In the genomic region with DNA sequence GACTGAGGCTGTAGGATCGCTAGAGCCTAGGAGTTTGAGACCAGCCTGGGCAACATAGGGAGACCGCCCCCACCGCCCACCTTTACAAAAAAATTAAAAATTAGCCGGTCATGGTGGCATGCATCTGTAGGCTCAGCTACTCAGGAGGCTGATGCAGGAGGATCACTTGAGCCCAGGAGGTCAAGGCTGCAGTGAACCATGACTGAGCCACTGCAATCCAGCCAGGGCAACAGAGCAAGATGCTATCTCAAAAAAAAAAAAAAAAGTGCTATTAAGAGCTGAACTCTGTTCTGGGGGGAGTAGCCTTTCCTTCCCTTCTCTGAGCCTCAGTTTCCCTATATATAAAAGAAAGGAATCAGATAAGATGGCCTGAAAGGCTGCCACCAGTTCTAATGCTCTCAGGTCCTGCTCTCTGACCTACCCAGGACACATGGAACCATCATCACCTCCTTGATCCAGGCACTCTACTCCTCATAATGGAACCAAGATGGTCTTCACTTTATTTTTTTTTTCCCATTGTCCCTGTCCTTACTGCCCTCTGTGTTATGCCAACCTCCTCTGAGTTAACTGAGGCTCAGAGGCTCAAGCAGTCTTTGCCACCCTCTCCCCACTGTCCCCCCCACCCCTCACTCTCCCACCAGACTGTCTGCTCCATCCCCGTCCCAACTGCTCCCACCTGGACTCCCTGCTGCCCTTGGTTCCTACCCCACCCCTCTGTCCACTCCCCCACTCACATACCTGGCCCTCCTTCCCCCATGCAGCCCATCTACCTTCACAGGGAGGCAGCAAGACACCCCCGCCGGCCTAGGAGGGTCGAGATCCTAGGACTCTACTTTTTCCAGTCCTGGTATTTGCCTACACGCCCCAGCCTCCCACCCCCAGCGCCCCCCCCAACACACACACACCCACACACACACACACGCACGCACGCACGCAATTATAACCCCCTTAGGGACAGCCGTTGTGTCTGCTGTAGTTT, we compare ENCODE assay signal across 7 cellular contexts. TPM values are rescaled to one million over a fixed set of nuclear protein-coding genes. Genes with fewer than 3 reads are reported as not detected.
A peak's percentile ranks its signal among the peaks of the same experiment; 100 is the strongest.
DNase-seq lines count a peak whose midpoint lies in the region; ATAC-seq and TF ChIP-seq lines count a peak whose summit lies in the region.

No MANE protein-coding gene starts in this region.

- peak overlapping the region in 1 of 10 donors; percentile 89 for H3K27ac ChIP-seq in heart right ventricle

- H3K4me1 ChIP-seq in heart right ventricle, result peaks cover 0 to 34% (median 14%) of the 10 kb centered on the region in 9 donors

- no peaks in the 10 kb centered on the region for H3K36me3 ChIP-seq in heart right ventricle

- peaks cover 36% of the 10 kb centered on the region for H3K4me1 Mint-ChIP-seq in activated CD4-positive, alpha-beta memory T cell treated with anti-CD3 and anti-CD28 coated beads for 36 hours (ENCODE audit: low read depth)
- H3K4me1 Mint-ChIP-seq in stimulated activated memory B cell treated with anti-CD40 and anti-IgM and Interleukin-4, amounts not matched to agents 10 μg/mL and 1 μg/mL and 100 μg/mL, for 72 hours, result peaks cover 53% of the 10 kb centered on the region

- H3K4me3 ChIP-seq in HFF-Myc (replicated peaks; ENCODE audit: low read depth, low read length) (peak overlapping the region; percentile 47), heart right ventricle (peak overlapping the region; percentile 43 to 68 (median 58))

- CTCF ChIA-PET in activated CD4-positive, alpha-beta memory T cell treated with anti-CD3 and anti-CD28 coated beads for 36 hours (lab: Charles Lee), result interaction anchor here (0.6 to 12.2 kb wide), 24 partner anchors 13 to 1104 kb away, joined by 3 to 450 read pairs (median 4); partner anchors contain the start of gene EIF1

- peak overlapping the region; percentile 95 for H3K27ac Mint-ChIP-seq in activated CD4-positive, alpha-beta memory T cell treated with anti-CD3 and anti-CD28 coated beads for 36 hours
- peak overlapping the region; percentile 89 for H3K27ac Mint-ChIP-seq in stimulated activated memory B cell treated with anti-CD40 and anti-IgM and Interleukin-4, amounts not matched to agents 10 μg/mL and 1 μg/mL and 100 μg/mL, for 72 hours

- no peaks in the 10 kb centered on the region for H3K27me3 ChIP-seq in heart right ventricle

- H3K4me3 Mint-ChIP-seq in activated CD4-positive, alpha-beta memory T cell treated with anti-CD3 and anti-CD28 coated beads for 36 hours, result peak overlapping the region; percentile 76
- H3K4me3 Mint-ChIP-seq in stimulated activated memory B cell treated with anti-CD40 and anti-IgM and Interleukin-4, amounts not matched to agents 10 μg/mL and 1 μg/mL and 100 μg/mL, for 72 hours, result peak overlapping the region; percentile 81

- no peaks in the 10 kb centered on the region for H3K27me3 Mint-ChIP-seq in activated CD4-positive, alpha-beta memory T cell treated with anti-CD3 and anti-CD28 coated beads for 36 hours
- no peaks in the 10 kb centered on the region for H3K27me3 Mint-ChIP-seq in stimulated activated memory B cell treated with anti-CD40 and anti-IgM and Interleukin-4, amounts not matched to agents 10 μg/mL and 1 μg/mL and 100 μg/mL, for 72 hours

- H3K9me3 ChIP-seq in heart right ventricle, result no peaks in the 10 kb centered on the region

- POLR2A ChIA-PET in activated CD4-positive, alpha-beta memory T cell treated with anti-CD3 and anti-CD28 coated beads for 36 hours (lab: Charles Lee), result interaction anchor here (0.6 to 6.5 kb wide), 6 partner anchors 14 to 1101 kb away, joined by 3 to 91 read pairs (median 6); partner anchors contain the start of gene EIF1

- intact Hi-C loops in activated CD4-positive, alpha-beta memory T cell treated with anti-CD3 and anti-CD28 coated beads for 36 hours (cut with micrococcal nuclease), result loop anchor here (2.0 to 10.0 kb wide), 8 partner anchors 14 to 1040 kb away; no protein-coding TSS in a partner anchor
- intact Hi-C loops in heart right ventricle (cut with DNase I), result loop anchor here (5.0 to 10.0 kb wide), 10 partner anchors 113 to 1050 kb away; no protein-coding TSS in a partner anchor

- H3K36me3 Mint-ChIP-seq in activated CD4-positive, alpha-beta memory T cell treated with anti-CD3 and anti-CD28 coated beads for 36 hours, result no peaks in the 10 kb centered on the region
- H3K36me3 Mint-ChIP-seq in stimulated activated memory B cell treated with anti-CD40 and anti-IgM and Interleukin-4, amounts not matched to agents 10 μg/mL and 1 μg/mL and 100 μg/mL, for 72 hours, result no peaks in the 10 kb centered on the region

- DNase-seq in HFF-Myc (ENCODE audit: extremely low read depth, low read depth) (no peak), heart right ventricle (no peak), NCI-H1105 (lab: John Stamatoyannopoulos, UW) (no peak), 8988T (no peak), NK-92 (lab: John Stamatoyannopoulos, UW; ENCODE audit: unreplicated experiment) (no peak)
- no peak for DNase-seq in activated CD4-positive, alpha-beta memory T cell treated with anti-CD3 and anti-CD28 coated beads for 36 hours

- 55 to 56% methylated on average over 15 of the region's 15 CpGs for WGBS in heart right ventricle, 2 donors

- H3K9me3 Mint-ChIP-seq in activated CD4-positive, alpha-beta memory T cell treated with anti-CD3 and anti-CD28 coated beads for 36 hours, result no peaks in the 10 kb centered on the region
- no peaks in the 10 kb centered on the region for H3K9me3 Mint-ChIP-seq in stimulated activated memory B cell treated with anti-CD40 and anti-IgM and Interleukin-4, amounts not matched to agents 10 μg/mL and 1 μg/mL and 100 μg/mL, for 72 hours

- TF ChIP-seq CTCF in HFF-Myc (IDR thresholded peaks at IDR 0.05; ENCODE audit: low read depth, low read length, missing control alignments) (no peak), heart right ventricle (IDR thresholded peaks at IDR 0.05) (no peak)

- ATAC-seq in heart right ventricle, result no peak
- ATAC-seq in stimulated activated memory B cell treated with anti-CD40 and anti-IgM and Interleukin-4, amounts not matched to agents 10 μg/mL and 1 μg/mL and 100 μg/mL, for 72 hours, result no peak

RNA-seq across cellular contexts. Expression of gene EIF1, which starts 23.8 kb away (rescaled TPM):
- 1,000 to 10,000 TPM; 1,052 to 1,072 TPM for total RNA-seq in activated CD4-positive, alpha-beta memory T cell treated with anti-CD3 and anti-CD28 coated beads for 36 hours
- 1,000 to 10,000 TPM; 1,115 to 1,330 (median 1,284) TPM for total RNA-seq in heart right ventricle
- polyA plus RNA-seq in heart right ventricle, result 1,000 to 10,000 TPM in 1 of 2 donors, 100 to 1,000 TPM in 1; 551 to 1,123 TPM

RNA-seq across cellular contexts. Expression of gene KRT17, which starts 40.5 kb away (rescaled TPM):
- total RNA-seq in activated CD4-positive, alpha-beta memory T cell treated with anti-CD3 and anti-CD28 coated beads for 36 hours, result not detected
- total RNA-seq in heart right ventricle, result not detected
- polyA plus RNA-seq in heart right ventricle, result under 1 TPM in 1 of 2 donors, not detected in 1; 0.07 TPM

RNA-seq across cellular contexts. Expression of gene GAST, which starts 47.3 kb away (rescaled TPM):
- total RNA-seq in activated CD4-positive, alpha-beta memory T cell treated with anti-CD3 and anti-CD28 coated beads for 36 hours, result not detected
- not detected for total RNA-seq in heart right ventricle
- polyA plus RNA-seq in heart right ventricle, result not detected

RNA-seq across cellular contexts. Expression of gene KRT16, which starts 52.3 kb away (rescaled TPM):
- total RNA-seq in activated CD4-positive, alpha-beta memory T cell treated with anti-CD3 and anti-CD28 coated beads for 36 hours, result not detected
- total RNA-seq in heart right ventricle, result under 1 TPM in 1 of 10 donors, not detected in 9; 0.15 TPM
- under 1 TPM; 0.12 to 0.44 TPM for polyA plus RNA-seq in heart right ventricle
